8 cellular contexts compared by ENCODE assay signal in the genomic region with DNA sequence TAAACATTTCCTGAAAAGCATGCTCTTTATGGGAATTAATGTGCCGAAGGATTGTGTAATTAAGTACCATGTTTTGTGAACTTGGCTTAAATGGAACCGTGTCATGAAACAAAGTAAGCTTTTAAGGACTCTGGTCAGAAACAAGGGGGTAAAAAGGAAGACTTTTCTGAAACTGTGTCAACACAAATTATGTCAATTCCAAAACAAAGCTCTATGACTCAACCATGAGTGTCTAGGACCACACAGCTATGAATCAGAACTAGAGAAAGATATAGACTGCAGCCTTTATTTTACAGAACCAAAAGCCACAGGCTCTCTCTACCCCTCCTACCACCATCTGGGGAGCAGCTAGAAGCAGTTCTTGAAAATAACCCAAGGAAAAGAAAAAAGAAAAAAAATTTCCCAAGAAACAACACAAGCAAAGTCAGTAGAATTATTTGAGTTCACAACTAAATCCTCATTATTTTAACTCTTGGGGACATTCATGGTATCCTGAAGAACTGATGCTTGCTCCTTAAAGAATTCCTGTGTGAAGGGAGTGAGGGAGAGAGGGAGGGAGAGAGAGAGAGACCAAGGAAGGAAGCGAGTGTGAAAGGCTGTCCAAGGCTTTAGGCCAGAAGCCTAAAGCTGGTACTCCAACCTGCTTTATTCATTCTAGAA.
A peak's percentile ranks its signal among the peaks of the same experiment; 100 is the strongest.
DNase-seq lines count a peak whose midpoint lies in the region; ATAC-seq and TF ChIP-seq lines count a peak whose summit lies in the region.

No MANE protein-coding gene starts in this region.

- no peaks in the 10 kb centered on the region for H3K9me3 ChIP-seq in fibroblast of lung (ENCODE audit: control insufficient read depth, insufficient read depth, low read depth, low read length)
- peaks cover 2% of the 10 kb centered on the region for H3K9me3 ChIP-seq in trophoblast cell (ENCODE audit: insufficient read depth, low read depth, low read length)

- no peak overlapping the region for H2BK12ac ChIP-seq in trophoblast cell (ENCODE audit: low read length)

- peak; percentile 79 for ATAC-seq in GM19328 (IDR thresholded peaks at IDR 0.05; ENCODE audit: unreplicated experiment)
- peak; percentile 74 for ATAC-seq in HG03520 (IDR thresholded peaks at IDR 0.05; ENCODE audit: unreplicated experiment)

- H3K36me3 ChIP-seq in fibroblast of lung (ENCODE audit: control insufficient read depth, insufficient read depth, low read length) (peaks cover 8% of the 10 kb centered on the region), trophoblast cell (ENCODE audit: control insufficient read depth in 1 of 2, insufficient read depth in 2 of 2, low read length in 2 of 2) (peaks cover 24 to 33% of the 10 kb centered on the region in 2 experiments)

- no peak overlapping the region for H3K4ac ChIP-seq in trophoblast cell (ENCODE audit: low read depth, low read length)

- H3K27me3 ChIP-seq in fibroblast of lung (ENCODE audit: control insufficient read depth, insufficient read depth, low read length) (no peaks in the 10 kb centered on the region), trophoblast cell (ENCODE audit: insufficient read depth, low read length) (no peaks in the 10 kb centered on the region)

- H4K8ac ChIP-seq in trophoblast cell (ENCODE audit: low read depth, low read length) = no peak overlapping the region

- DNase-seq in AG20443 (ENCODE audit: low spot score) (peak; percentile 90), fibroblast of lung (ENCODE audit: low read depth in 2 of 2) (peak; percentile 97 to 98), trophoblast cell (peak; percentile 36 to 74), activated gamma-delta T cell treated with Interleukin-2 at 50 U/mL for 16 hours (no peak), OCI-M2 (lab: John Stamatoyannopoulos, UW; ENCODE audit: unreplicated experiment) (no peak)
- DNase-seq in activated CD4-positive, alpha-beta T cell treated with anti-CD3 and anti-CD28 coated beads for 48 hours = peak; percentile 43

- TF ChIP-seq CTCF in fibroblast of lung (conservative IDR thresholded peaks at IDR 0.05 in 1 of 2, IDR thresholded peaks at IDR 0.05 in 1 of 2; ENCODE audit: low read depth in 1 of 2, low read length in 2 of 2) = no peak

- H2AK5ac ChIP-seq in trophoblast cell (ENCODE audit: low read length) = no peak overlapping the region

- peak overlapping the region; percentile 40 for H3K4me2 ChIP-seq in fibroblast of lung (ENCODE audit: extremely low read depth, insufficient read depth, low read length)
- no peak overlapping the region for H3K4me2 ChIP-seq in trophoblast cell (ENCODE audit: low read length)

- no peak overlapping the region for H3K18ac ChIP-seq in trophoblast cell (ENCODE audit: low read length)

- no peak overlapping the region for H2AFZ ChIP-seq in fibroblast of lung (ENCODE audit: low read length)
- H2AFZ ChIP-seq in trophoblast cell (ENCODE audit: insufficient read depth, low read length, poor library complexity) = no peak overlapping the region

- H2BK5ac ChIP-seq in trophoblast cell (ENCODE audit: low read depth, low read length, poor library complexity) = no peak overlapping the region

- no peaks in the 10 kb centered on the region for H4K20me1 ChIP-seq in fibroblast of lung (ENCODE audit: control insufficient read depth, extremely low read depth, insufficient read depth, low read length)

- peaks cover 5% of the 10 kb centered on the region for H3K79me1 ChIP-seq in trophoblast cell (ENCODE audit: low read length)

- peaks cover 17% of the 10 kb centered on the region for H3K4me1 ChIP-seq in fibroblast of lung (ENCODE audit: control insufficient read depth, extremely low read depth, insufficient read depth, low read length)
- H3K4me1 ChIP-seq in trophoblast cell (ENCODE audit: control insufficient read depth in 1 of 2, insufficient read depth in 2 of 2, low read length in 2 of 2) = peaks cover 4 to 8% of the 10 kb centered on the region in 2 experiments

- H3K4me3 ChIP-seq in fibroblast of lung (replicated peaks in 1 of 4; ENCODE audit: control extremely low read depth in 1 of 4, insufficient read depth in 1 of 4, low read depth in 3 of 4, low read length in 4 of 4) (peak overlapping the region in 1 of 4 experiments; percentile 17), trophoblast cell (ENCODE audit: low read depth, low read length) (no peak overlapping the region)

- H2BK120ac ChIP-seq in trophoblast cell (ENCODE audit: insufficient read depth, low read length, poor library complexity) = no peak overlapping the region

- no peak overlapping the region for H4K12ac ChIP-seq in trophoblast cell (ENCODE audit: low read depth, low read length)

- H3K79me2 ChIP-seq in fibroblast of lung (ENCODE audit: control insufficient read depth, insufficient read depth, low read length) (peaks cover 14% of the 10 kb centered on the region), trophoblast cell (ENCODE audit: control insufficient read depth, insufficient read depth, low read length, poor library complexity) (peaks cover 2% of the 10 kb centered on the region)

- peak overlapping the region; percentile 73 for H3K27ac ChIP-seq in fibroblast of lung (ENCODE audit: insufficient read depth, low read length)
- H3K27ac ChIP-seq in trophoblast cell (ENCODE audit: low read depth, low read length) = peak overlapping the region; percentile 60

- no CpG with 5 or more reads among the region's 3 CpGs for WGBS in trophoblast cell (ENCODE audit: extremely low coverage, insufficient coverage, insufficient read length)

- no peak overlapping the region for H3K23ac ChIP-seq in trophoblast cell (ENCODE audit: low read length)

- H4K91ac ChIP-seq in trophoblast cell (ENCODE audit: low read depth, low read length) = peak overlapping the region; percentile 1

- no peak overlapping the region for H3K14ac ChIP-seq in trophoblast cell (ENCODE audit: low read length)

- H3K9ac ChIP-seq in fibroblast of lung (ENCODE audit: insufficient read depth, low read length) (no peak overlapping the region), trophoblast cell (ENCODE audit: low read length) (no peak overlapping the region)

Comparison
In these comparisons a context has a peak if more than half of its experiments do, and no peak if none do; other contexts are left out.
1. DNase-seq: peak in AG20443 (single experiment), activated CD4-positive, alpha-beta T cell treated with anti-CD3 and anti-CD28 coated beads for 48 hours (single experiment), fibroblast of lung (2 of 2) and trophoblast cell (2 of 2); none in activated gamma-delta T cell treated with Interleukin-2 at 50 U/mL for 16 hours (single experiment) and OCI-M2 (single experiment).